In the genomic region with DNA sequence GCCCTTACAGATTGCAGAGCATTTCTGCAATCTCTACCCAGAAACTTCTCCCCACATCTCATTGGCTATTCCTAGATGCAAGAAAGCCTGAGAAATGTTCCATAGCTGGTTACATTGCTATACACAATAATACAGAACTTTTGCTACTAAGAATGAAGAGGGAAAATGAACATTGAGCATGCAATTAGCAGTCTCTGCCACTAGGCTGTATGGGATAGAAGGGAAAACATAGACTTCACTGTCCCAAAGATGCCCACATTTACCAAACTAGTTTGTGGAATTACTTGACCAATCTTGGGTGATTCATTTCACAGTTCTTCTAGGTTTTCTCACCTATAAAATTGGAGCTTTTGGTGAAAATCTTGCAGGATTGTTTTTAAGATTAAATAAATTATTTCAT, we compare ENCODE assay signal across 10 cellular contexts.
DNase-seq lines count a peak whose midpoint lies in the region; ATAC-seq and TF ChIP-seq lines count a peak whose summit lies in the region.
"Had no signal": no experiment of that assay in that cellular context is flagged by ENCODE, and none has a peak within 500 bp of the region (broad histone marks: within the 10 kb centered on the region; RNA-seq: fewer than 3 reads in every experiment).

No MANE protein-coding gene starts in this region.

- no peak for ATAC-seq in Right ventricle myocardium superior (ENCODE audit: poor library complexity)
- ATAC-seq in upper lobe of right lung, result no peak

- no peak for TF ChIP-seq EP300 in stomach (IDR thresholded peaks at IDR 0.05)

- H3K36me3 Mint-ChIP-seq in endothelial cell (ENCODE audit: low read depth, unreplicated experiment), result no peaks in the 10 kb centered on the region

- no peaks in the 10 kb centered on the region for H3K79me2 ChIP-seq in Loucy (ENCODE audit: insufficient read depth, low read length)

- no peak overlapping the region for H3K4me3 Mint-ChIP-seq in endothelial cell (ENCODE audit: unreplicated experiment)
- H3K4me3 Mint-ChIP-seq: CD8-positive, alpha-beta memory T cell had no signal

- H2AFZ ChIP-seq in Loucy (ENCODE audit: low read length), result no peak overlapping the region

- H3K4me1 ChIP-seq in left ventricle myocardium inferior (no peaks in the 10 kb centered on the region), Loucy (ENCODE audit: insufficient read depth, low read length, poor library complexity, severe bottlenecking) (no peaks in the 10 kb centered on the region), upper lobe of right lung (no peaks in the 10 kb centered on the region), stomach (no peaks in the 10 kb centered on the region)

- no peak for DNase-seq in left ventricle myocardium inferior
- no peak for DNase-seq in Right ventricle myocardium superior
- no peak for DNase-seq in endothelial cell (ENCODE audit: low spot score)
- no peak for DNase-seq in upper lobe of right lung
- no peak for DNase-seq in SK-N-DZ (ENCODE audit: low spot score)
- no peak for DNase-seq in C1 segment of cervical spinal cord (lab: John Stamatoyannopoulos, UW)
- DNase-seq in stomach, result no peak
- DNase-seq: activated CD4-positive, CD25-positive, alpha-beta regulatory T cell; CD8-positive, alpha-beta memory T cell had no signal

- H3K27me3 Mint-ChIP-seq in endothelial cell (ENCODE audit: unreplicated experiment), result no peaks in the 10 kb centered on the region
- H3K27me3 Mint-ChIP-seq: CD8-positive, alpha-beta memory T cell had no signal

- TF ChIP-seq POLR2A in stomach (IDR thresholded peaks at IDR 0.05), result no peak

- H3K4me3 ChIP-seq in left ventricle myocardium inferior (no peak overlapping the region), Loucy (ENCODE audit: low read length, poor library complexity, severe bottlenecking) (no peak overlapping the region), upper lobe of right lung (no peak overlapping the region), stomach (no peak overlapping the region)

- H3K9me3 ChIP-seq in left ventricle myocardium inferior (replicated peaks) (no peaks in the 10 kb centered on the region), Loucy (ENCODE audit: insufficient read depth, low read depth, low read length) (no peaks in the 10 kb centered on the region), upper lobe of right lung (no peaks in the 10 kb centered on the region), stomach (no peaks in the 10 kb centered on the region)

- no peaks in the 10 kb centered on the region for H3K9me3 Mint-ChIP-seq in endothelial cell (ENCODE audit: unreplicated experiment)

- H4K20me1 ChIP-seq in Loucy (ENCODE audit: insufficient read depth, low read length, poor library complexity, severe bottlenecking), result no peaks in the 10 kb centered on the region

- no peak overlapping the region for H3K4me2 ChIP-seq in Loucy (ENCODE audit: low read depth, low read length, poor library complexity, severe bottlenecking)

- H3K9me2 ChIP-seq in Loucy (replicated peaks; ENCODE audit: low read depth, low read length), result no peaks in the 10 kb centered on the region

- no peak overlapping the region for H3K27ac Mint-ChIP-seq in endothelial cell (ENCODE audit: unreplicated experiment)
- H3K27ac Mint-ChIP-seq: CD8-positive, alpha-beta memory T cell had no signal

- H3K27ac ChIP-seq in left ventricle myocardium inferior (replicated peaks) (no peak overlapping the region), upper lobe of right lung (no peak overlapping the region), stomach (no peak overlapping the region)

- H3K36me3 ChIP-seq in left ventricle myocardium inferior (no peaks in the 10 kb centered on the region), Loucy (ENCODE audit: insufficient read depth, low read length) (no peaks in the 10 kb centered on the region), upper lobe of right lung (no peaks in the 10 kb centered on the region), stomach (no peaks in the 10 kb centered on the region)

- H3K9ac ChIP-seq in Loucy (ENCODE audit: low read depth, low read length, poor library complexity, severe bottlenecking), result no peak overlapping the region

- peak; percentile 38 for TF ChIP-seq CTCF in left ventricle myocardium inferior (IDR thresholded peaks at IDR 0.05; ENCODE audit: borderline replicate concordance)
- TF ChIP-seq CTCF in Loucy (conservative IDR thresholded peaks at IDR 0.05; ENCODE audit: low read length), result peak; percentile 37
- TF ChIP-seq CTCF in endothelial cell (IDR thresholded peaks at IDR 0.05; ENCODE audit: unreplicated experiment), result peak; percentile 79
- peak; percentile 10 for TF ChIP-seq CTCF in upper lobe of right lung (IDR thresholded peaks at IDR 0.05)
- TF ChIP-seq CTCF in stomach (IDR thresholded peaks at IDR 0.05), result peak in 2 of 7 experiments; percentile 10 to 34

- intact Hi-C loops in left ventricle myocardium inferior (cut with micrococcal nuclease), result no loop called here
- intact Hi-C loops in Right ventricle myocardium superior (cut with DNase I), result no loop called here
- intact Hi-C loops in upper lobe of right lung (cut with DNase I), result no loop called here
- intact Hi-C loops in stomach (cut with DNase I; ENCODE audit: low total_unique reads), result no loop called here

- H3K4me1 Mint-ChIP-seq in endothelial cell (ENCODE audit: unreplicated experiment), result no peaks in the 10 kb centered on the region
- H3K4me1 Mint-ChIP-seq: CD8-positive, alpha-beta memory T cell had no signal

- H3K27me3 ChIP-seq in left ventricle myocardium inferior (ENCODE audit: low read depth), result no peaks in the 10 kb centered on the region
- no peaks in the 10 kb centered on the region for H3K27me3 ChIP-seq in Loucy (ENCODE audit: insufficient read depth, low read length, poor library complexity, severe bottlenecking)
- H3K27me3 ChIP-seq in upper lobe of right lung, result no peaks in the 10 kb centered on the region
- no peaks in the 10 kb centered on the region for H3K27me3 ChIP-seq in stomach

- H3F3A ChIP-seq in Loucy (ENCODE audit: low read depth), result no peaks in the 10 kb centered on the region
